14 cellular contexts compared by ENCODE assay signal in genomic region chr22:36922097-36922608, GRCh38. TPM values are rescaled to one million over a fixed set of nuclear protein-coding genes. Genes with fewer than 3 reads are reported as not detected.
DNase-seq lines count a peak whose midpoint lies in the region; ATAC-seq, FAIRE-seq and TF ChIP-seq lines count a peak whose summit lies in the region.
"Had no signal": no experiment of that assay in that cellular context is flagged by ENCODE, and none has a peak within 500 bp of the region (broad histone marks: within the 10 kb centered on the region; RNA-seq: fewer than 3 reads in every experiment).

No MANE protein-coding gene starts in this region.

- WGBS in H1 (ENCODE audit: extremely low coverage in 1 of 2, insufficient coverage in 1 of 2, insufficient read length in 1 of 2, insufficient replicate concordance in 2 of 2, low coverage in 1 of 2, low lambda C conversion rate in 2 of 2, missing lambda C conversion rate in 1 of 2), 2 experiments, result 78% methylated on average over 4 of the region's 10 CpGs; no CpG with 5 or more reads in 1 of the 2 experiments
- WGBS in right lobe of liver (ENCODE audit: insufficient coverage, low coverage, low lambda C conversion rate, missing lambda C conversion rate), result 62% methylated on average over 5 of the region's 10 CpGs

- POLR2A ChIA-PET in H1 (lab: Charles Lee; ENCODE audit: partially characterized antibody), result no interaction called here

- peaks cover 5% of the 10 kb centered on the region for H3K23me2 ChIP-seq in H1 (ENCODE audit: low read depth, low read length)

- H2AK5ac ChIP-seq in H1 (ENCODE audit: low read depth, low read length), result no peak overlapping the region

- CTCF ChIA-PET in H1 (lab: Charles Lee; ENCODE audit: partially characterized antibody), result interaction anchor here (0.6 to 1.3 kb wide), 6 partner anchors 8 to 265 kb away, joined by 3 to 6 read pairs (median 3); partner anchors contain the start of gene CSF2RB

- H3K27me3 ChIP-seq in cardiac muscle cell (peaks cover 1% of the 10 kb centered on the region), H1 (replicated peaks in 1 of 4; ENCODE audit: control insufficient read depth in 3 of 4, extremely low read depth in 1 of 4, insufficient read depth in 3 of 4, low read length in 3 of 4) (peaks cover 0 to 2% (median 0%) of the 10 kb centered on the region in 4 experiments; a peak in 1 of 7 replicates), right lobe of liver (no peaks in the 10 kb centered on the region), upper lobe of right lung (no peaks in the 10 kb centered on the region)

- no peak overlapping the region for H3K4me3 ChIP-seq in cardiac muscle cell
- H3K4me3 ChIP-seq in H1 (ENCODE audit: extremely low read depth in 1 of 4, insufficient read depth in 2 of 4, low read depth in 3 of 4, low read length in 4 of 4), result no peak overlapping the region
- no peak overlapping the region for H3K4me3 ChIP-seq in right lobe of liver
- no peak overlapping the region for H3K4me3 ChIP-seq in upper lobe of right lung
- H3K4me3 ChIP-seq: dorsolateral prefrontal cortex had no signal

- no peak overlapping the region for H4K5ac ChIP-seq in H1 (ENCODE audit: insufficient read length, low read depth, low read length)

- H3K18ac ChIP-seq in H1 (ENCODE audit: extremely low read depth, low read length), result no peak overlapping the region; the same call in 1 of the 2 replicates

- no peak overlapping the region for H3K56ac ChIP-seq in H1 (replicated peaks; ENCODE audit: insufficient read length, low read depth, low read length)

- H2BK120ac ChIP-seq in H1 (replicated peaks; ENCODE audit: low read depth, low read length), result no peak overlapping the region

- TF ChIP-seq RAD21 in H1 (IDR thresholded peaks at IDR 0.05 in 1 of 2, conservative IDR thresholded peaks at IDR 0.05 in 1 of 2; ENCODE audit: low read depth in 2 of 2, low read length in 2 of 2), result no peak; a peak in 1 of 4 replicates

- no peak overlapping the region for H2AFZ ChIP-seq in H1 (ENCODE audit: low read length)

- no peaks in the 10 kb centered on the region for H3K79me1 ChIP-seq in H1 (ENCODE audit: low read depth, low read length)

- peaks cover 0 to 5% of the 10 kb centered on the region in 2 experiments for H4K20me1 ChIP-seq in H1 (replicated peaks in 1 of 2; ENCODE audit: control insufficient read depth in 1 of 2, insufficient read depth in 2 of 2, low read length in 2 of 2)

- H3K9me3 ChIP-seq in cardiac muscle cell (ENCODE audit: low read depth) (no peaks in the 10 kb centered on the region), H1 (ENCODE audit: insufficient read depth in 2 of 2, low read depth in 1 of 2, low read length in 1 of 2) (no peaks in the 10 kb centered on the region; a peak in 1 of 4 replicates), right lobe of liver (no peaks in the 10 kb centered on the region), upper lobe of right lung (no peaks in the 10 kb centered on the region)

- ATAC-seq in right lobe of liver (peak in 3 of 4 donors; percentile 13 to 25 (median 23)), upper lobe of right lung (peak; percentile 20), GM19328 (IDR thresholded peaks at IDR 0.05; ENCODE audit: unreplicated experiment) (no peak), HG03460 (IDR thresholded peaks at IDR 0.05; ENCODE audit: unreplicated experiment) (no peak)

- peak; percentile 4 for TF ChIP-seq CTCF in cardiac muscle cell (IDR thresholded peaks at IDR 0.05; ENCODE audit: low read depth, low read length)
- TF ChIP-seq CTCF in H1 (IDR thresholded peaks at IDR 0.05; ENCODE audit: control extremely low read depth in 1 of 3, insufficient read depth in 1 of 3, low read depth in 1 of 3, low read length in 3 of 3), result peak in 2 of 3 experiments; percentile 11 to 27; a peak in 2 of 4 replicates
- TF ChIP-seq CTCF in right lobe of liver (IDR thresholded peaks at IDR 0.05), result no peak
- no peak for TF ChIP-seq CTCF in upper lobe of right lung (IDR thresholded peaks at IDR 0.05)

- FAIRE-seq in H1 (lab: Jason Lieb, UNC), result no peak
- FAIRE-seq: A204.1, astrocyte had no signal

- no peak overlapping the region for H3K23ac ChIP-seq in H1 (ENCODE audit: insufficient read length)

- 0 out of 2 replicates have a peak overlapping the region, but pooled peaks have one; percentile 5 for H2BK5ac ChIP-seq in H1 (ENCODE audit: low read depth, low read length)

- no peak overlapping the region for H3K4me2 ChIP-seq in H1 (ENCODE audit: insufficient read depth in 1 of 2, low read depth in 2 of 2, low read length in 2 of 2)

- no peaks in the 10 kb centered on the region for H3K79me2 ChIP-seq in H1 (ENCODE audit: control insufficient read depth in 1 of 2, insufficient read depth in 2 of 2, low read length in 2 of 2)

- no peak overlapping the region for H3K9ac ChIP-seq in H1 (replicated peaks in 1 of 4; ENCODE audit: extremely low read depth in 1 of 4, low read depth in 3 of 4, low read length in 3 of 4)

- peak in 1 of 2 donors; percentile 54 for DNase-seq in cardiac muscle cell (ENCODE audit: low read depth in 1 of 2, low spot score in 1 of 2)
- DNase-seq in cardiac septum (ENCODE audit: low spot score), result no peak
- no peak for DNase-seq in H1 (ENCODE audit: low read depth in 1 of 2, low spot score in 2 of 2)
- no peak for DNase-seq in right lobe of liver
- no peak for DNase-seq in upper lobe of right lung
- no peak for DNase-seq in stimulated activated CD8-positive, alpha-beta memory T cell treated with anti-CD3 and anti-CD28 coated beads, Interleukin-4, amount 100 ng/mL, for 48 hours
- DNase-seq: activated effector memory CD4-positive, alpha-beta T cell treated with anti-CD3 and anti-CD28 coated beads, Interleukin-2, amount 50 U/mL, for 16 hours; dorsolateral prefrontal cortex had no signal

- no peak for TF ChIP-seq EP300 in H1 (IDR thresholded peaks at IDR 0.05; ENCODE audit: borderline replicate concordance in 1 of 2, low read depth in 2 of 2, low read length in 2 of 2)

- no peak overlapping the region for H4K8ac ChIP-seq in H1 (ENCODE audit: extremely low read depth, insufficient read depth, low read length)

- TF ChIP-seq POLR2A in H1 (IDR thresholded peaks at IDR 0.05; ENCODE audit: control extremely low read depth in 1 of 2, low read depth in 2 of 2, low read length in 2 of 2) (no peak), right lobe of liver (IDR thresholded peaks at IDR 0.05) (no peak)

- H2BK20ac ChIP-seq in H1 (ENCODE audit: low read length), result peak overlapping the region; percentile 52; the same call in 1 of the 2 replicates

- peak overlapping the region; percentile 46; the same call in 1 of the 2 replicates for H2BK15ac ChIP-seq in H1 (ENCODE audit: low read length)

- no peak overlapping the region for H3K14ac ChIP-seq in H1 (ENCODE audit: insufficient read length)

- peak overlapping the region; percentile 71; the same call in 1 of the 2 replicates for H2BK12ac ChIP-seq in H1 (ENCODE audit: low read depth, low read length)

- no peak overlapping the region for H3K4ac ChIP-seq in H1 (replicated peaks; ENCODE audit: insufficient read length, low read depth, low read length)

- H3K36me3 ChIP-seq in cardiac muscle cell (no peaks in the 10 kb centered on the region), H1 (ENCODE audit: control insufficient read depth in 2 of 4, insufficient read depth in 4 of 4, low read length in 3 of 4) (no peaks in the 10 kb centered on the region), right lobe of liver (no peaks in the 10 kb centered on the region), upper lobe of right lung (peaks cover under 1% of the 10 kb centered on the region)

- H3K4me1 ChIP-seq in cardiac muscle cell (ENCODE audit: low read depth) (no peaks in the 10 kb centered on the region), H1 (replicated peaks in 1 of 4; ENCODE audit: control insufficient read depth in 3 of 4, insufficient read depth in 4 of 4, low read length in 3 of 4) (peaks cover 0 to 9% (median 3%) of the 10 kb centered on the region in 4 experiments; a peak in 4 of 7 replicates), right lobe of liver (no peaks in the 10 kb centered on the region), upper lobe of right lung (no peaks in the 10 kb centered on the region)

- intact Hi-C loops in cardiac septum (cut with DNase I) (no loop called here), right lobe of liver (cut with DNase I) (no loop called here), upper lobe of right lung (cut with DNase I) (no loop called here)

- H3K27ac ChIP-seq in cardiac muscle cell (no peak overlapping the region), H1 (ENCODE audit: low read depth, low read length) (no peak overlapping the region; the same call in 1 of the 2 replicates), right lobe of liver (no peak overlapping the region), upper lobe of right lung (no peak overlapping the region)
- H3K27ac ChIP-seq: dorsolateral prefrontal cortex had no signal

- H4K91ac ChIP-seq in H1 (replicated peaks; ENCODE audit: insufficient read length, low read length), result no peak overlapping the region

TF ChIP-seq in H1, 55 proteins besides CTCF, POLR2A, EP300 and RAD21:
- TF ChIP-seq BRCA1 (IDR thresholded peaks at IDR 0.05; ENCODE audit: low read depth, low read length) (no peak), JUND (IDR thresholded peaks at IDR 0.05; ENCODE audit: low read length) (no peak), CHD2 (IDR thresholded peaks at IDR 0.05; ENCODE audit: low read length) (no peak), RBBP5 (IDR thresholded peaks at IDR 0.05; ENCODE audit: borderline replicate concordance, low read depth, low read length) (0 out of 2 replicates have a peak, but pooled peaks have one; percentile 30), POU5F1 (IDR thresholded peaks at IDR 0.05; ENCODE audit: low read depth, low read length) (no peak), TEAD4 (IDR thresholded peaks at IDR 0.05; ENCODE audit: low read depth, low read length) (peak; percentile 44; the same call in 1 of the 2 replicates)

RNA-seq across cellular contexts. Expression of gene CSF2RB, which starts 8.7 kb away (rescaled TPM):
- total RNA-seq in cardiac muscle cell (0.60 TPM in 1 of 2 replicates, not detected in the other), cardiac septum (4.9 TPM), right lobe of liver (1 to 10 TPM in 5 of 6 experiments, under 1 TPM in 1; 0.88 to 4.7 (median 2.4) TPM), upper lobe of right lung (27.2 TPM)
- polyA plus RNA-seq in cardiac muscle cell (not detected in 2 replicates), H1 (2011; rRNA removed) (0.02 TPM in 1 of 2 replicates, not detected in the other)
- total RNA-seq in H1 (2021; fragmentation: NEBNext Ultra II Directional; extraction: Animal tissue kit (Norgen Biotek cat#: 25700)), result not detected in 2 replicates
- not detected for polyA plus RNA-seq in H1 (2011; cell fraction: cytosol; rRNA removed)
- 0.14 TPM for polyA plus RNA-seq in H1 (2011; cell fraction: nucleus; rRNA removed)
- not detected in 4 replicates for polyA plus RNA-seq in H1 (2012, experiment 1 of 2)
- polyA plus RNA-seq in H1 (2012, experiment 2 of 2), result not detected
- 0.02 TPM for polyA plus RNA-seq in H1 (2013, experiment 1 of 2)
- not detected for polyA plus RNA-seq in H1 (2013, experiment 2 of 2)
- not detected in 2 replicates for polyA minus RNA-seq in H1 (2011; rRNA and poly(A)+ RNA removed)
- polyA minus RNA-seq in H1 (2011; cell fraction: cytosol; rRNA and poly(A)+ RNA removed), result not detected
- not detected for polyA minus RNA-seq in H1 (2011; cell fraction: nucleus; rRNA and poly(A)+ RNA removed)
- total RNA-seq: G401, progenitor cell of endocrine pancreas had no signal

Comparison
In these comparisons a context has a peak if more than half of its experiments do, and no peak if none do; other contexts are left out.
1. CTCF ChIP-seq: peak in cardiac muscle cell (single experiment) and H1 (2 of 3); none in right lobe of liver (0 of 4) and upper lobe of right lung (single experiment).
2. ATAC-seq: peak in right lobe of liver (3 of 4) and upper lobe of right lung (single experiment); none in GM19328 (single experiment) and HG03460 (single experiment).